In genomic region chr7:104206841-104207240, GRCh38 we compare ENCODE assay signal across 8 cellular contexts. TPM values are rescaled to one million over a fixed set of nuclear protein-coding genes. Genes with fewer than 3 reads are reported as not detected.
A peak's percentile ranks its signal among the peaks of the same experiment; 100 is the strongest.
DNase-seq lines count a peak whose midpoint lies in the region; ATAC-seq and TF ChIP-seq lines count a peak whose summit lies in the region.

No MANE protein-coding gene starts in this region.

- no peak for DNase-seq in activated T-cell treated with anti-CD3 and anti-CD28 coated beads, Interleukin-2, amount 50 U/mL, for 72 hours
- no peak for DNase-seq in activated T-cell treated with anti-CD3 and anti-CD28 coated beads, Interleukin-2, amount 50 U/mL, for 1 hour
- DNase-seq in activated T-helper 2 cell treated with anti-CD3 and anti-CD28 coated beads, Interferon-gamma antibody, Interleukin-2, Interleukin-4, amounts not matched to agents 10 μg/mL and 5 μg/mL and 100 μg/mL, durations not matched to agents 14 hours and 24 hours and 36 hours (ENCODE audit: low spot score): no peak
- peak; percentile 26 for DNase-seq in left kidney (ENCODE audit: low read depth, low spot score)
- no peak for DNase-seq in type B pancreatic cell (ENCODE audit: extremely low spot score, unreplicated experiment)
- no peak for DNase-seq in dermis blood vessel endothelial cell

- peaks cover 13% of the 10 kb centered on the region for H3K27me3 Mint-ChIP-seq in activated T-cell treated with anti-CD3 and anti-CD28 coated beads, Interleukin-2, amount 50 U/mL, for 72 hours (ENCODE audit: low read depth)
- H3K27me3 Mint-ChIP-seq in activated T-helper 2 cell treated with anti-CD3 and anti-CD28 coated beads, Interferon-gamma antibody, Interleukin-2, Interleukin-4, amounts not matched to agents 10 μg/mL and 5 μg/mL and 100 μg/mL, durations not matched to agents 14 hours and 24 hours and 36 hours (ENCODE audit: low read depth): peaks cover 5% of the 10 kb centered on the region
- H3K27me3 Mint-ChIP-seq in type B pancreatic cell: peaks cover 9% of the 10 kb centered on the region

- H3K4me3 Mint-ChIP-seq in activated T-cell treated with anti-CD3 and anti-CD28 coated beads, Interleukin-2, amount 50 U/mL, for 72 hours: peak overlapping the region; percentile 96 to 100
- peak overlapping the region; percentile 94 for H3K4me3 Mint-ChIP-seq in activated T-helper 2 cell treated with anti-CD3 and anti-CD28 coated beads, Interferon-gamma antibody, Interleukin-2, Interleukin-4, amounts not matched to agents 10 μg/mL and 5 μg/mL and 100 μg/mL, durations not matched to agents 14 hours and 24 hours and 36 hours (ENCODE audit: low read depth)
- H3K4me3 Mint-ChIP-seq in type B pancreatic cell: peak overlapping the region; percentile 97

- no peak for ATAC-seq in activated T-cell treated with anti-CD3 and anti-CD28 coated beads, Interleukin-2, amount 50 U/mL, for 72 hours (replicated peaks in 1 of 2)
- ATAC-seq in GM21723 (IDR thresholded peaks at IDR 0.05; ENCODE audit: unreplicated experiment) (no peak), GM21717 (IDR thresholded peaks at IDR 0.05; ENCODE audit: unreplicated experiment) (no peak)

- peaks cover 27% of the 10 kb centered on the region for H3K4me1 Mint-ChIP-seq in activated T-cell treated with anti-CD3 and anti-CD28 coated beads, Interleukin-2, amount 50 U/mL, for 72 hours (ENCODE audit: low read depth)
- peaks cover 25% of the 10 kb centered on the region for H3K4me1 Mint-ChIP-seq in activated T-helper 2 cell treated with anti-CD3 and anti-CD28 coated beads, Interferon-gamma antibody, Interleukin-2, Interleukin-4, amounts not matched to agents 10 μg/mL and 5 μg/mL and 100 μg/mL, durations not matched to agents 14 hours and 24 hours and 36 hours (ENCODE audit: low read depth)
- peaks cover 16% of the 10 kb centered on the region for H3K4me1 Mint-ChIP-seq in type B pancreatic cell (ENCODE audit: unreplicated experiment)

- TF ChIP-seq CTCF in type B pancreatic cell (conservative IDR thresholded peaks at IDR 0.05): no peak

- intact Hi-C loops in activated T-helper 2 cell treated with anti-CD3 and anti-CD28 coated beads, Interferon-gamma antibody, Interleukin-2, Interleukin-4, amounts not matched to agents 10 μg/mL and 5 μg/mL and 100 μg/mL, durations not matched to agents 14 hours and 24 hours and 36 hours (cut with micrococcal nuclease): loop anchor here (5.0 kb wide), 2 partner anchors 70 to 865 kb away; partner anchors contain the start of gene DNAJC2

- H3K27ac Mint-ChIP-seq in activated T-cell treated with anti-CD3 and anti-CD28 coated beads, Interleukin-2, amount 50 U/mL, for 72 hours: peak overlapping the region; percentile 99
- peak overlapping the region; percentile 90 for H3K27ac Mint-ChIP-seq in activated T-helper 2 cell treated with anti-CD3 and anti-CD28 coated beads, Interferon-gamma antibody, Interleukin-2, Interleukin-4, amounts not matched to agents 10 μg/mL and 5 μg/mL and 100 μg/mL, durations not matched to agents 14 hours and 24 hours and 36 hours
- H3K27ac Mint-ChIP-seq in type B pancreatic cell: peak overlapping the region; percentile 90

- H3K9me3 Mint-ChIP-seq in activated T-cell treated with anti-CD3 and anti-CD28 coated beads, Interleukin-2, amount 50 U/mL, for 72 hours: peaks cover 0 to 3% of the 10 kb centered on the region in 2 donors
- peaks cover 4% of the 10 kb centered on the region for H3K9me3 Mint-ChIP-seq in activated T-helper 2 cell treated with anti-CD3 and anti-CD28 coated beads, Interferon-gamma antibody, Interleukin-2, Interleukin-4, amounts not matched to agents 10 μg/mL and 5 μg/mL and 100 μg/mL, durations not matched to agents 14 hours and 24 hours and 36 hours
- H3K9me3 Mint-ChIP-seq in type B pancreatic cell: no peaks in the 10 kb centered on the region

- peaks cover 8 to 14% of the 10 kb centered on the region in 2 donors for H3K36me3 Mint-ChIP-seq in activated T-cell treated with anti-CD3 and anti-CD28 coated beads, Interleukin-2, amount 50 U/mL, for 72 hours (ENCODE audit: insufficient read depth in 2 of 2)
- peaks cover 28% of the 10 kb centered on the region for H3K36me3 Mint-ChIP-seq in activated T-helper 2 cell treated with anti-CD3 and anti-CD28 coated beads, Interferon-gamma antibody, Interleukin-2, Interleukin-4, amounts not matched to agents 10 μg/mL and 5 μg/mL and 100 μg/mL, durations not matched to agents 14 hours and 24 hours and 36 hours (ENCODE audit: low read depth)
- H3K36me3 Mint-ChIP-seq in type B pancreatic cell: peaks cover 13% of the 10 kb centered on the region

RNA-seq across cellular contexts. Expression of gene ORC5, which starts 1.0 kb away (rescaled TPM):
- 10 to 100 TPM; 21.5 to 39.7 TPM for total RNA-seq in activated T-cell treated with anti-CD3 and anti-CD28 coated beads, Interleukin-2, amount 50 U/mL, for 72 hours
- total RNA-seq in activated T-helper 2 cell treated with anti-CD3 and anti-CD28 coated beads, Interferon-gamma antibody, Interleukin-2, Interleukin-4, amounts not matched to agents 10 μg/mL and 5 μg/mL and 100 μg/mL, durations not matched to agents 14 hours and 24 hours and 36 hours: 25.0 and 28.3 TPM in 2 replicates
- total RNA-seq in type B pancreatic cell (ENCODE audit: low replicate concordance): 22.8 and 24.2 TPM in 2 replicates
- 30.0 and 107 TPM in 2 replicates for total RNA-seq in dermis blood vessel endothelial cell
